ENCODE assay signal across 15 cellular contexts in the genomic region with DNA sequence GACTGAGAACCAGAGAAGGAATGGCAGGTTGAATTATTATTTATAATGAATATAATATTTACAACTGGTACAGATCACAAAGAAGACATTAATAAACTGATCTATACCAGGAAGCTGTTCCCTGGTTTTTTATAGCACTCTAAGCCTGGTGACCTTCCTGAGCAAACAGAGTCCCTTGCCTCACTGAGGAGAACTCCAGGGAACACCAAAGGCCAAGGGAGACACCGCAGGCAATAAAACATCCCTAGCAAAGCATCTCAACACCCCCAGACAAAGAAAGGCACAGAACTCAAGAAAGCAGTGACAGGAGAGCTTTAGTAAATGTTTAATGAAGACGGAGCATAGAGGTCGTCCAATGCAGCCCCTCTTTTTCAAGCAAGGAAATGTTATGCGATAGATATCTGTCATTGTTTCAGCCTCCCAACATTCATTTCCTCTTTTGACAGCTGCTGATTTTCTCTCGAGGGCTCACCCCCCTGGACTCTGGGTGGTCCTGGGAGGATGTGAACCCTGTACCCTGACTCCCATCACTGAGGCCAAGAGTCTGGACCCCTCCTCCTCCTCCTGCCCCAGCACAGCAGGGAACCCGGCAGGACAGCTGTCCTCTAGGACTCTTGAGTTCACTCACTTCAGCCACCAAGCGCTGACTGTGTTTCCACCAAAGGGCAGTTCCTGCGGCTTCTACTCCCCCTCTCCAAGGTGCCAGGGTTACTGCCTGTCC.
DNase-seq lines count a peak whose midpoint lies in the region; ATAC-seq and TF ChIP-seq lines count a peak whose summit lies in the region.
"Had no signal": no experiment of that assay in that cellular context is flagged by ENCODE, and none has a peak within 500 bp of the region (broad histone marks: within the 10 kb centered on the region; RNA-seq: fewer than 3 reads in every experiment).

No MANE protein-coding gene starts in this region.

- H3K4me2 ChIP-seq in OCI-LY3 (ENCODE audit: low read length): peak overlapping the region; percentile 44

- 56 to 67% (median 60%) methylated on average over 8 of the region's 8 CpGs for WGBS in spleen, 5 donors

- H3K27ac ChIP-seq in OCI-LY3 (ENCODE audit: low read length) (no peak overlapping the region), spleen (peak overlapping the region in 6 of 8 donors; percentile 22 to 85 (median 78))

- no peaks in the 10 kb centered on the region for H3K79me2 ChIP-seq in OCI-LY3 (ENCODE audit: low read length)

- TF ChIP-seq POLR2A in spleen (IDR thresholded peaks at IDR 0.05): no peak

- no peaks in the 10 kb centered on the region for H4K20me1 ChIP-seq in OCI-LY3 (ENCODE audit: insufficient read depth, low read length)

- DNase-seq in activated T-cell treated with anti-CD3 and anti-CD28 coated beads, Interleukin-2, amount 50 U/mL, for 72 hours: no peak
- no peak for DNase-seq in activated T-cell treated with anti-CD3 and anti-CD28 coated beads for 4 hours
- DNase-seq in spleen: no peak
- no peak for DNase-seq in NCI-H345 treated with DMSO at 0.1 percent for 48 hours (lab: John Stamatoyannopoulos, UW; ENCODE audit: unreplicated experiment)
- DNase-seq: activated CD4-positive, alpha-beta T cell treated with anti-CD3 and anti-CD28 coated beads for 1 hour; central memory CD4-positive, alpha-beta T cell; EL; kidney; NCI-H1092; SW 1271 had no signal

- no peaks in the 10 kb centered on the region for H3K27me3 Mint-ChIP-seq in activated T-cell treated with anti-CD3 and anti-CD28 coated beads, Interleukin-2, amount 50 U/mL, for 72 hours (ENCODE audit: low read depth)
- H3K27me3 Mint-ChIP-seq in dendritic cell treated with granulocyte-macrophage colony-stimulating factor and Interleukin-4, amounts not matched to agents 40 ng/mL and 50 ng/mL, for 4 days: no peaks in the 10 kb centered on the region

- H3K27ac Mint-ChIP-seq in activated T-cell treated with anti-CD3 and anti-CD28 coated beads, Interleukin-2, amount 50 U/mL, for 72 hours: peak overlapping the region; percentile 89
- peak overlapping the region; percentile 66 for H3K27ac Mint-ChIP-seq in dendritic cell treated with granulocyte-macrophage colony-stimulating factor and Interleukin-4, amounts not matched to agents 40 ng/mL and 50 ng/mL, for 4 days

- H3K9me3 ChIP-seq in OCI-LY3 (ENCODE audit: insufficient read depth, low read length) (no peaks in the 10 kb centered on the region), spleen (no peaks in the 10 kb centered on the region)
- H3K9me3 ChIP-seq: tibial nerve had no signal

- peaks cover 45% of the 10 kb centered on the region for H3K4me1 ChIP-seq in OCI-LY3 (ENCODE audit: low read length)
- peaks cover 17 to 88% (median 59%) of the 10 kb centered on the region in 6 donors for H3K4me1 ChIP-seq in spleen

- no peak for ATAC-seq in activated T-cell treated with anti-CD3 and anti-CD28 coated beads, Interleukin-2, amount 50 U/mL, for 72 hours (replicated peaks in 1 of 2)
- no peak for ATAC-seq in GM21360 (IDR thresholded peaks at IDR 0.05; ENCODE audit: unreplicated experiment)
- ATAC-seq in HG03175 (IDR thresholded peaks at IDR 0.05; ENCODE audit: unreplicated experiment): no peak

- no peak overlapping the region for H2AFZ ChIP-seq in OCI-LY3 (ENCODE audit: low read depth, low read length)

- H3K36me3 Mint-ChIP-seq in activated T-cell treated with anti-CD3 and anti-CD28 coated beads, Interleukin-2, amount 50 U/mL, for 72 hours (ENCODE audit: insufficient read depth in 2 of 2): peaks cover 2% of the 10 kb centered on the region in 2 donors
- no peaks in the 10 kb centered on the region for H3K36me3 Mint-ChIP-seq in dendritic cell treated with granulocyte-macrophage colony-stimulating factor and Interleukin-4, amounts not matched to agents 40 ng/mL and 50 ng/mL, for 4 days (ENCODE audit: low read depth)

- no peak for TF ChIP-seq CTCF in OCI-LY3 (IDR thresholded peaks at IDR 0.05; ENCODE audit: low read depth, low read length)
- TF ChIP-seq CTCF in spleen (IDR thresholded peaks at IDR 0.05 in 8 of 11, conservative IDR thresholded peaks at IDR 0.05 in 3 of 11): no peak

- intact Hi-C loops in dendritic cell treated with granulocyte-macrophage colony-stimulating factor and Interleukin-4, amounts not matched to agents 40 ng/mL and 50 ng/mL, for 4 days (cut with micrococcal nuclease): no loop called here
- intact Hi-C loops in spleen (cut with DNase I; ENCODE audit: low total_unique reads): no loop called here

- H3K4me3 ChIP-seq in OCI-LY3 (ENCODE audit: low read length) (no peak overlapping the region), spleen (no peak overlapping the region)
- H3K4me3 ChIP-seq: tibial nerve had no signal

- H3K4me3 Mint-ChIP-seq in activated T-cell treated with anti-CD3 and anti-CD28 coated beads, Interleukin-2, amount 50 U/mL, for 72 hours: peak overlapping the region; percentile 33 to 94
- H3K4me3 Mint-ChIP-seq in dendritic cell treated with granulocyte-macrophage colony-stimulating factor and Interleukin-4, amounts not matched to agents 40 ng/mL and 50 ng/mL, for 4 days: no peak overlapping the region

- H3K4me1 Mint-ChIP-seq in activated T-cell treated with anti-CD3 and anti-CD28 coated beads, Interleukin-2, amount 50 U/mL, for 72 hours (ENCODE audit: low read depth): peaks cover 91% of the 10 kb centered on the region
- peaks cover 62% of the 10 kb centered on the region for H3K4me1 Mint-ChIP-seq in dendritic cell treated with granulocyte-macrophage colony-stimulating factor and Interleukin-4, amounts not matched to agents 40 ng/mL and 50 ng/mL, for 4 days (ENCODE audit: low read depth)

- no peaks in the 10 kb centered on the region for H3K27me3 ChIP-seq in OCI-LY3 (ENCODE audit: low read depth, low read length)
- no peaks in the 10 kb centered on the region for H3K27me3 ChIP-seq in spleen (replicated peaks in 1 of 7)
- H3K27me3 ChIP-seq: tibial nerve had no signal

- no peaks in the 10 kb centered on the region for H3K9me3 Mint-ChIP-seq in activated T-cell treated with anti-CD3 and anti-CD28 coated beads, Interleukin-2, amount 50 U/mL, for 72 hours
- H3K9me3 Mint-ChIP-seq in dendritic cell treated with granulocyte-macrophage colony-stimulating factor and Interleukin-4, amounts not matched to agents 40 ng/mL and 50 ng/mL, for 4 days: no peaks in the 10 kb centered on the region

- H3K36me3 ChIP-seq in OCI-LY3 (replicated peaks; ENCODE audit: low read depth, low read length) (no peaks in the 10 kb centered on the region), spleen (no peaks in the 10 kb centered on the region)
- H3K36me3 ChIP-seq: tibial nerve had no signal

- no peak overlapping the region for H3K9ac ChIP-seq in OCI-LY3 (ENCODE audit: low read length)
